Comparison of ENCODE assay signal across 1 cellular context in genomic region chr2:61404438-61404837, GRCh38.
TF ChIP-seq lines count a peak whose summit lies in the region.

No MANE protein-coding gene starts in this region.

TF ChIP-seq in A549, 52 proteins besides CTCF, POLR2A, EP300 and RAD21 (continued from another document):
- TF ChIP-seq GATA3 (IDR thresholded peaks at IDR 0.05; ENCODE audit: borderline replicate concordance) = no peak
- TF ChIP-seq NPAS2 (CRISPR knock-in tag; IDR thresholded peaks at IDR 0.05; ENCODE audit: borderline replicate concordance) = no peak
- TF ChIP-seq FOSB (CRISPR knock-in tag; IDR thresholded peaks at IDR 0.05) = no peak
- no peak for TF ChIP-seq KDM1A (IDR thresholded peaks at IDR 0.05; ENCODE audit: low read depth)
- no peak for TF ChIP-seq KDM5A (IDR thresholded peaks at IDR 0.05)
- no peak for TF ChIP-seq MYC (IDR thresholded peaks at IDR 0.05; ENCODE audit: borderline replicate concordance, low read length)
- TF ChIP-seq RNF2 (IDR thresholded peaks at IDR 0.05; ENCODE audit: borderline replicate concordance, low read depth) = no peak
